Comparison of ENCODE assay signal across 14 cellular contexts in genomic region chr2:133241231-133241575, GRCh38.
DNase-seq lines count a peak whose midpoint lies in the region; ATAC-seq, FAIRE-seq and TF ChIP-seq lines count a peak whose summit lies in the region.
"Had no signal": no experiment of that assay in that cellular context is flagged by ENCODE, and none has a peak within 500 bp of the region (broad histone marks: within the 10 kb centered on the region; RNA-seq: fewer than 3 reads in every experiment).

No MANE protein-coding gene starts in this region.

- H3K27me3 Mint-ChIP-seq in brain: no peaks in the 10 kb centered on the region
- H3K27me3 Mint-ChIP-seq: activated CD4-positive, alpha-beta T cell treated with anti-CD3 and anti-CD28 coated beads, Interleukin-2, amount 10 ng/mL, durations not matched to agents 24 days and 14 days had no signal

- peak overlapping the region in 4 of 5 experiments; percentile 55 to 83 (median 60) for H3K4me3 Mint-ChIP-seq in brain
- H3K4me3 Mint-ChIP-seq: activated CD4-positive, alpha-beta T cell treated with anti-CD3 and anti-CD28 coated beads, Interleukin-2, amount 10 ng/mL, durations not matched to agents 24 days and 14 days; endodermal cell had no signal

- peak overlapping the region; percentile 17 for H3K4me2 ChIP-seq in keratinocyte (ENCODE audit: control insufficient read depth, extremely low read depth, insufficient read depth, low read depth, low read length)
- H3K4me2 ChIP-seq: BLaER1 treated with 17β-estradiol and CSF1 and Interleukin-3, amounts not matched to agents 10 nM and 100 nM had no signal

- TF ChIP-seq CTCF in brain (conservative IDR thresholded peaks at IDR 0.05) (no peak), keratinocyte (optimal IDR thresholded peaks at IDR 0.05 in 1 of 3, IDR thresholded peaks at IDR 0.05 in 1 of 3, conservative IDR thresholded peaks at IDR 0.05 in 1 of 3; ENCODE audit: extremely low read depth in 1 of 3, insufficient read depth in 2 of 3, low read length in 3 of 3) (no peak)

- H3K79me2 ChIP-seq in keratinocyte (ENCODE audit: control insufficient read depth, insufficient read depth, low read length): no peaks in the 10 kb centered on the region

- no peak for FAIRE-seq in keratinocyte (lab: Jason Lieb, UNC)
- FAIRE-seq: H1, urothelium cell line had no signal

- H3K9me1 ChIP-seq in keratinocyte (ENCODE audit: control insufficient read depth, extremely low read depth, insufficient read depth, low read length): no peaks in the 10 kb centered on the region

- no peak overlapping the region for H2AFZ ChIP-seq in keratinocyte (ENCODE audit: control insufficient read depth, low read length)

- H3K9me3 Mint-ChIP-seq in brain: no peaks in the 10 kb centered on the region
- H3K9me3 Mint-ChIP-seq: activated CD4-positive, alpha-beta T cell treated with anti-CD3 and anti-CD28 coated beads, Interleukin-2, amount 10 ng/mL, durations not matched to agents 24 days and 14 days; endodermal cell had no signal

- H4K20me1 ChIP-seq in keratinocyte (ENCODE audit: control insufficient read depth, extremely low read depth, insufficient read depth, low read length): no peaks in the 10 kb centered on the region
- H4K20me1 ChIP-seq: BLaER1 treated with 17β-estradiol and CSF1 and Interleukin-3, amounts not matched to agents 10 nM and 100 nM had no signal

- DNase-seq in right cardiac atrium (no peak), Right ventricle myocardium inferior (ENCODE audit: missing footprints) (no peak), keratinocyte (ENCODE audit: low read depth, low spot score) (no peak), GM19240 (ENCODE audit: insufficient read length, low spot score) (no peak), NCI-H69 (lab: John Stamatoyannopoulos, UW) (no peak), SKM-1 treated with dmso at 0.1 percent for 144 hours (lab: John Stamatoyannopoulos, UW; ENCODE audit: unreplicated experiment) (no peak)
- DNase-seq: activated CD4-positive, alpha-beta T cell treated with anti-CD3 and anti-CD28 coated beads, Interleukin-2, amount 10 ng/mL, durations not matched to agents 24 days and 14 days; endodermal cell; T-helper 1 cell had no signal

- WGBS in right cardiac atrium: 43% methylated on average over 2 of the region's 2 CpGs

- no peaks in the 10 kb centered on the region for H3K36me3 Mint-ChIP-seq in brain

- H3K27me3 ChIP-seq in right cardiac atrium (ENCODE audit: control insufficient read depth, insufficient read depth) (no peaks in the 10 kb centered on the region), keratinocyte (ENCODE audit: control insufficient read depth, extremely low read depth, insufficient read depth, low read length) (no peaks in the 10 kb centered on the region)
- H3K27me3 ChIP-seq: BLaER1 treated with 17β-estradiol and CSF1 and Interleukin-3, amounts not matched to agents 10 nM and 100 nM had no signal

- H3K9me3 ChIP-seq in right cardiac atrium (ENCODE audit: control insufficient read depth, low read length) (no peaks in the 10 kb centered on the region), keratinocyte (ENCODE audit: control insufficient read depth, low read depth, low read length) (no peaks in the 10 kb centered on the region)
- H3K9me3 ChIP-seq: BLaER1 treated with 17β-estradiol and CSF1 and Interleukin-3, amounts not matched to agents 10 nM and 100 nM had no signal

- H3K4me1 Mint-ChIP-seq in brain: peaks cover 51% of the 10 kb centered on the region
- H3K4me1 Mint-ChIP-seq: activated CD4-positive, alpha-beta T cell treated with anti-CD3 and anti-CD28 coated beads, Interleukin-2, amount 10 ng/mL, durations not matched to agents 24 days and 14 days had no signal

- no peak overlapping the region for H3K27ac ChIP-seq in right cardiac atrium (ENCODE audit: low read length)
- H3K27ac ChIP-seq in keratinocyte (ENCODE audit: control insufficient read depth, insufficient read depth, low read length): no peak overlapping the region
- H3K27ac ChIP-seq: BLaER1 treated with 17β-estradiol and CSF1 and Interleukin-3, amounts not matched to agents 10 nM and 100 nM had no signal

- dilution Hi-C loops in keratinocyte (cut with MboI; ENCODE audit: extremely low pct_ligation_motif_present, low sequenced_read_pairs): no loop called here

- H3K36me3 ChIP-seq in keratinocyte (ENCODE audit: control insufficient read depth in 2 of 2, extremely low read depth in 1 of 2, insufficient read depth in 2 of 2, low read length in 2 of 2): no peaks in the 10 kb centered on the region
- H3K36me3 ChIP-seq: BLaER1 treated with 17β-estradiol and CSF1 and Interleukin-3, amounts not matched to agents 10 nM and 100 nM had no signal

- H3K27ac Mint-ChIP-seq in brain: peak overlapping the region in 4 of 5 experiments; percentile 46 to 89 (median 75)
- H3K27ac Mint-ChIP-seq: activated CD4-positive, alpha-beta T cell treated with anti-CD3 and anti-CD28 coated beads, Interleukin-2, amount 10 ng/mL, durations not matched to agents 24 days and 14 days; endodermal cell had no signal

- H3K4me1 ChIP-seq in right cardiac atrium (ENCODE audit: control insufficient read depth, insufficient read depth, low read length) (peaks cover 2% of the 10 kb centered on the region), keratinocyte (ENCODE audit: control insufficient read depth, extremely low read depth, insufficient read depth, low read length) (peaks cover under 1% of the 10 kb centered on the region)
- H3K4me1 ChIP-seq: BLaER1 treated with 17β-estradiol and CSF1 and Interleukin-3, amounts not matched to agents 10 nM and 100 nM had no signal

- H3K4me3 ChIP-seq in right cardiac atrium (ENCODE audit: low read length) (peak overlapping the region; percentile 10), keratinocyte (ENCODE audit: control insufficient read depth in 2 of 3, extremely low read depth in 1 of 3, insufficient read depth in 2 of 3, low read depth in 1 of 3, low read length in 3 of 3) (no peak overlapping the region)
- H3K4me3 ChIP-seq: BLaER1 treated with 17β-estradiol and CSF1 and Interleukin-3, amounts not matched to agents 10 nM and 100 nM had no signal

- intact Hi-C loops in right cardiac atrium (cut with DNase I): no loop called here
- intact Hi-C loops in Right ventricle myocardium inferior (cut with DNase I): no loop called here

- ATAC-seq in right cardiac atrium (no peak), Right ventricle myocardium inferior (no peak), GM21786 (IDR thresholded peaks at IDR 0.05; ENCODE audit: unreplicated experiment) (no peak)

- H3K9ac ChIP-seq in keratinocyte (ENCODE audit: control insufficient read depth, extremely low read depth, insufficient read depth, low read length): no peak overlapping the region
- H3K9ac ChIP-seq: BLaER1 treated with 17β-estradiol and CSF1 and Interleukin-3, amounts not matched to agents 10 nM and 100 nM had no signal
